Comparison of ENCODE assay signal across 9 cellular contexts in the genomic region with DNA sequence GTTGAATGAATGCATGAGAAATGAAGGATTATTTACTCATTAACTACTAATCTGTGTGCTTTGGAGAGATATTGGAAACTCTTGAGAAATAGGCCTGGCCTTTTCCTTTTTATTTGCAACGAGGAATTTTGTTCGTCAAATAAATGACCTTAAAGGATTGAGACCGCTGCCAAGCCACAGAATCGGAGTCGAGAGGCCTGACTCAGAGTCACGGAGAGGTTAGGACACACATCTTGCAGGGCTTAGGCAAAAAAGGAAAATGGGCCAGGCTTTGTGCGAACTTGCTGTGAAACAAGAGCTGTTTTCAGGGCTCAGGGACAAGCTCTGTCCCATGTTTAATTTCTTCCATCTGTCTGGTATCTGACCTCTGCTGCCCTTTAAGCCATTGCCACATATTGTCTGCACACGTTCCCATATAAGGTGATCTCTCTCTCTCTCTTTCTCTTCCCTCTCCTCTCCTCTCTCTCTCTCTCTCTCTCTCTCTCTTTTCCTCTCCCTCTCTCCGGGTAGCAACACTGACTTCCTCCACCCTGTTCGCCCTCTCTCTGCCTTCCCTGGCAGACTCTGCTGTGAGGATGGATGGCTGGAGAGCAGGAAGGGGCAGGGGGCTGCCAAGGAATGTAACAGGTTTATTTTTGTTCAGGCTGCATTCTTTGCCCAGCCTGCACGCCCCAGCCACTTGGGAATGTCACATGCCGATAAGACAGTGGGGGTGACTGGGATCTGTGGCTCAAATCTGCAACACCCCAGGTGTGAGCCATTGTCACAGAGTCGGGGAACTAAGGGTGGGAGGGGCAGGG. TPM values are rescaled to one million over a fixed set of nuclear protein-coding genes. Genes with fewer than 3 reads are reported as not detected.
DNase-seq lines count a peak whose midpoint lies in the region; ATAC-seq lines count a peak whose summit lies in the region.
"Had no signal": no experiment of that assay in that cellular context is flagged by ENCODE, and none has a peak within 500 bp of the region (broad histone marks: within the 10 kb centered on the region; RNA-seq: fewer than 3 reads in every experiment).

No MANE protein-coding gene starts in this region.

- ATAC-seq in GM21526 (IDR thresholded peaks at IDR 0.05; ENCODE audit: low FRiP score, unreplicated experiment) = no peak

- H3K9me3 ChIP-seq in esophagus (ENCODE audit: control insufficient read depth in 2 of 2, insufficient read depth in 1 of 2, low read depth in 1 of 2, low read length in 1 of 2) = no peaks in the 10 kb centered on the region
- H3K9me3 ChIP-seq in muscle layer of colon (ENCODE audit: low read length) = no peaks in the 10 kb centered on the region

- DNase-seq in AG08395 (ENCODE audit: low spot score) (peak; percentile 94), NOMO-1 (lab: John Stamatoyannopoulos, UW; ENCODE audit: unreplicated experiment in 2 of 2) (peak; percentile 20 to 28), NCI-H526 (lab: John Stamatoyannopoulos, UW) (no peak), SW480 (ENCODE audit: low spot score) (no peak)
- DNase-seq in stimulated activated CD4-positive, alpha-beta T cell treated with anti-CD3 and anti-CD28 coated beads, Interleukin-2, amount 100 ng/mL, for 24 hours = no peak
- DNase-seq: NCI-H1436 had no signal

- no peak overlapping the region for H3K9ac ChIP-seq in muscle layer of colon (ENCODE audit: low read length)

- H3K27ac ChIP-seq in esophagus (ENCODE audit: low read depth in 2 of 2, low read length in 1 of 2) (peak overlapping the region; percentile 86 to 89), muscle layer of colon (ENCODE audit: low read depth, low read length) (peak overlapping the region; percentile 78)

- H3K36me3 ChIP-seq in esophagus (ENCODE audit: control insufficient read depth in 2 of 2, insufficient read depth in 2 of 2, low read length in 1 of 2) (no peaks in the 10 kb centered on the region), muscle layer of colon (ENCODE audit: insufficient read depth, low read length) (no peaks in the 10 kb centered on the region)

- no peak overlapping the region for H3K4me3 ChIP-seq in esophagus (ENCODE audit: low read depth in 1 of 2, low read length in 2 of 2)
- peak overlapping the region in 1 of 2 donors; percentile 13 for H3K4me3 ChIP-seq in muscle layer of colon (ENCODE audit: low read depth in 1 of 2, low read length in 2 of 2)

- H3K4me1 ChIP-seq in esophagus (ENCODE audit: control insufficient read depth in 2 of 2, insufficient read depth in 2 of 2, low read length in 1 of 2) = peaks cover 0 to 3% of the 10 kb centered on the region in 2 donors
- H3K4me1 ChIP-seq in muscle layer of colon (ENCODE audit: insufficient read depth, low read length) = peaks cover 29% of the 10 kb centered on the region

- H3K27me3 ChIP-seq in esophagus (ENCODE audit: control insufficient read depth in 1 of 2, insufficient read depth in 2 of 2, low read length in 2 of 2) (no peaks in the 10 kb centered on the region), muscle layer of colon (ENCODE audit: control insufficient read depth in 1 of 2, insufficient read depth in 2 of 2, low read length in 2 of 2) (no peaks in the 10 kb centered on the region)

- WGBS in esophagus, 2 donors = 17 to 24% methylated on average over 13 of the region's 13 CpGs

RNA-seq across cellular contexts. Expression of gene IFT81, which starts 14.9 kb away (rescaled TPM):
- 1 to 10 TPM; 1.9 to 3.5 TPM for polyA plus RNA-seq in esophagus

Comparison
In these comparisons a context has a peak if more than half of its experiments do, and no peak if none do; other contexts are left out.
1. DNase-seq: peak in AG08395 (single experiment) and NOMO-1 (2 of 2); none in NCI-H526 (0 of 2), SW480 (single experiment) and stimulated activated CD4-positive, alpha-beta T cell treated with anti-CD3 and anti-CD28 coated beads, Interleukin-2, amount 100 ng/mL, for 24 hours (0 of 2).